10 cellular contexts compared by ENCODE assay signal in genomic region chr3:146142757-146143156, GRCh38. TPM values are rescaled to one million over a fixed set of nuclear protein-coding genes. Genes with fewer than 3 reads are reported as not detected.
DNase-seq lines count a peak whose midpoint lies in the region; ATAC-seq and TF ChIP-seq lines count a peak whose summit lies in the region.
"Had no signal": no experiment of that assay in that cellular context is flagged by ENCODE, and none has a peak within 500 bp of the region (broad histone marks: within the 10 kb centered on the region; RNA-seq: fewer than 3 reads in every experiment).

No MANE protein-coding gene starts in this region.

- POLR2A ChIA-PET in WTC11 (lab: Charles Lee): no interaction called here
- POLR2A ChIA-PET in activated CD4-positive, alpha-beta T cell treated with anti-CD3 and anti-CD28 coated beads for 36 hours (lab: Charles Lee): no interaction called here

- no peak overlapping the region for H3K4me3 ChIP-seq in AG10803 (ENCODE audit: low read length)

- peaks cover under 1% of the 10 kb centered on the region; the same call in 1 of the 2 replicates for H3K9me3 Mint-ChIP-seq in WTC11
- H3K9me3 Mint-ChIP-seq in nephron: no peaks in the 10 kb centered on the region
- no peaks in the 10 kb centered on the region for H3K9me3 Mint-ChIP-seq in activated CD4-positive, alpha-beta T cell treated with anti-CD3 and anti-CD28 coated beads for 36 hours (ENCODE audit: low read depth)
- H3K9me3 Mint-ChIP-seq: brain had no signal

- H3K4me3 Mint-ChIP-seq in WTC11 (no peak overlapping the region), nephron (peak overlapping the region; percentile 2 to 33 (median 28))
- no peak overlapping the region for H3K4me3 Mint-ChIP-seq in activated CD4-positive, alpha-beta T cell treated with anti-CD3 and anti-CD28 coated beads for 36 hours

- DNase-seq in AG10803 (ENCODE audit: low read depth): peak; percentile 43
- no peak for DNase-seq in WTC11 (ENCODE audit: low spot score)
- peak in 1 of 2 donors; percentile 29 for DNase-seq in foreskin keratinocyte
- no peak for DNase-seq in activated CD4-positive, alpha-beta T cell treated with anti-CD3 and anti-CD28 coated beads for 36 hours
- DNase-seq in stimulated activated CD4-positive, alpha-beta T cell treated with anti-CD3 and anti-CD28 coated beads, Interleukin-4, amount 100 ng/mL, for 24 hours: no peak

- H3K27me3 Mint-ChIP-seq in WTC11 (ENCODE audit: low read depth) (no peaks in the 10 kb centered on the region), nephron (ENCODE audit: low read depth) (no peaks in the 10 kb centered on the region)
- H3K27me3 Mint-ChIP-seq in activated CD4-positive, alpha-beta T cell treated with anti-CD3 and anti-CD28 coated beads for 36 hours: peaks cover 3% of the 10 kb centered on the region
- H3K27me3 Mint-ChIP-seq: brain had no signal

- intact Hi-C loops in activated CD4-positive, alpha-beta T cell treated with anti-CD3 and anti-CD28 coated beads for 36 hours (cut with DNase I, micrococcal nuclease): no loop called here

- H3K27ac ChIP-seq in foreskin keratinocyte: no peak overlapping the region
- H3K27ac ChIP-seq: neutrophil had no signal

- H3K4me1 Mint-ChIP-seq in WTC11 (peaks cover 25% of the 10 kb centered on the region), nephron (peaks cover 39% of the 10 kb centered on the region)
- no peaks in the 10 kb centered on the region for H3K4me1 Mint-ChIP-seq in activated CD4-positive, alpha-beta T cell treated with anti-CD3 and anti-CD28 coated beads for 36 hours

- H3K36me3 Mint-ChIP-seq in WTC11: no peaks in the 10 kb centered on the region; the same call in 1 of the 2 replicates
- H3K36me3 Mint-ChIP-seq in nephron (ENCODE audit: low read depth): peaks cover 5% of the 10 kb centered on the region
- no peaks in the 10 kb centered on the region for H3K36me3 Mint-ChIP-seq in activated CD4-positive, alpha-beta T cell treated with anti-CD3 and anti-CD28 coated beads for 36 hours (ENCODE audit: low read depth)

- H3K27me3 ChIP-seq in foreskin keratinocyte: no peaks in the 10 kb centered on the region
- H3K27me3 ChIP-seq: neutrophil had no signal

- CTCF ChIA-PET in WTC11 (lab: Charles Lee): interaction anchor here (1.0 to 1.3 kb wide), 2 partner anchors 46 to 77 kb away, joined by 4 read pairs; no protein-coding TSS in a partner anchor
- CTCF ChIA-PET in activated CD4-positive, alpha-beta T cell treated with anti-CD3 and anti-CD28 coated beads for 36 hours (lab: Charles Lee): no interaction called here

- peak; percentile 63 for ATAC-seq in WTC11
- ATAC-seq in foreskin keratinocyte: peak; percentile 67
- no peak for ATAC-seq in HG03196 (IDR thresholded peaks at IDR 0.05; ENCODE audit: unreplicated experiment)
- no peak for ATAC-seq in activated CD4-positive, alpha-beta T cell treated with anti-CD3 and anti-CD28 coated beads for 36 hours
- no peak for ATAC-seq in HG03175 (IDR thresholded peaks at IDR 0.05; ENCODE audit: unreplicated experiment)

- no peaks in the 10 kb centered on the region for H3K4me1 ChIP-seq in foreskin keratinocyte

- TF ChIP-seq CTCF in AG10803 (conservative IDR thresholded peaks at IDR 0.05; ENCODE audit: low read length) (no peak), WTC11 (IDR thresholded peaks at IDR 0.05) (no peak), foreskin keratinocyte (conservative IDR thresholded peaks at IDR 0.05) (no peak), nephron (IDR thresholded peaks at IDR 0.05; ENCODE audit: unreplicated experiment in 3 of 3) (no peak)

- H3K27ac Mint-ChIP-seq in WTC11 (0 out of 2 replicates have a peak overlapping the region, but pooled peaks have one; percentile 43), nephron (peak overlapping the region in 1 of 3 experiments; percentile 95)
- no peak overlapping the region for H3K27ac Mint-ChIP-seq in activated CD4-positive, alpha-beta T cell treated with anti-CD3 and anti-CD28 coated beads for 36 hours

TF ChIP-seq in WTC11, 78 proteins besides CTCF, POLR2A, EP300 and RAD21:
- TF ChIP-seq CREM (CRISPR knock-in tag; IDR thresholded peaks at IDR 0.05): no peak
- no peak for TF ChIP-seq GRHL2 (CRISPR knock-in tag; IDR thresholded peaks at IDR 0.05; ENCODE audit: insufficient replicate concordance, severe bottlenecking)
- no peak for TF ChIP-seq NR2C2 (CRISPR knock-in tag; IDR thresholded peaks at IDR 0.05)
- TF ChIP-seq TEAD1 (CRISPR knock-in tag; IDR thresholded peaks at IDR 0.05): no peak
- TF ChIP-seq RORB (CRISPR knock-in tag; IDR thresholded peaks at IDR 0.05): no peak
- TF ChIP-seq GABPB1 (CRISPR knock-in tag; IDR thresholded peaks at IDR 0.05): no peak
- no peak for TF ChIP-seq NFATC4 (CRISPR knock-in tag; IDR thresholded peaks at IDR 0.05)
- TF ChIP-seq, protein P1, sequence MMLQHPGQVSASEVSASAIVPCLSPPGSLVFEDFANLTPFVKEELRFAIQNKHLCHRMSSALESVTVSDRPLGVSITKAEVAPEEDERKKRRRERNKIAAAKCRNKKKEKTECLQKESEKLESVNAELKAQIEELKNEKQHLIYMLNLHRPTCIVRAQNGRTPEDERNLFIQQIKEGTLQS (CRISPR knock-in tag; conservative IDR thresholded peaks at IDR 0.05): no peak
- TF ChIP-seq, protein P2, sequence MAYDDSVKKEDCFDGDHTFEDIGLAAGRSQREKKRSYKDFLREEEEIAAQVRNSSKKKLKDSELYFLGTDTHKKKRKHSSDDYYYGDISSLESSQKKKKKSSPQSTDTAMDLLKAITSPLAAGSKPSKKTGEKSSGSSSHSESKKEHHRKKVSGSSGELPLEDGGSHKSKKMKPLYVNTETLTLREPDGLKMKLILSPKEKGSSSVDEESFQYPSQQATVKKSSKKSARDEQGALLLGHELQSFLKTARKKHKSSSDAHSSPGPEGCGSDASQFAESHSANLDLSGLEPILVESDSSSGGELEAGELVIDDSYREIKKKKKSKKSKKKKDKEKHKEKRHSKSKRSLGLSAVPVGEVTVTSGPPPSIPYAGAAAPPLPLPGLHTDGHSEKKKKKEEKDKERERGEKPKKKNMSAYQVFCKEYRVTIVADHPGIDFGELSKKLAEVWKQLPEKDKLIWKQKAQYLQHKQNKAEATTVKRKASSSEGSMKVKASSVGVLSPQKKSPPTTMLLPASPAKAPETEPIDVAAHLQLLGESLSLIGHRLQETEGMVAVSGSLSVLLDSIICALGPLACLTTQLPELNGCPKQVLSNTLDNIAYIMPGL (CRISPR knock-in tag; IDR thresholded peaks at IDR 0.05): no peak
- no peak for TF ChIP-seq OVOL2 (CRISPR knock-in tag; IDR thresholded peaks at IDR 0.05; ENCODE audit: borderline replicate concordance)
- TF ChIP-seq IRF2 (CRISPR knock-in tag; IDR thresholded peaks at IDR 0.05; ENCODE audit: borderline replicate concordance, low read depth): no peak

RNA-seq across cellular contexts. Expression of gene PLOD2, which starts 18.2 kb away (rescaled TPM):
- 36.6 to 40.7 TPM (median 39.3 TPM) in 3 replicates for total RNA-seq in WTC11 (2021)
- 13.5 and 22.9 TPM in 2 replicates for total RNA-seq in foreskin keratinocyte
- 4.6 and 9.1 TPM in 2 replicates for polyA plus RNA-seq in foreskin keratinocyte
- total RNA-seq in activated CD4-positive, alpha-beta T cell treated with anti-CD3 and anti-CD28 coated beads for 36 hours: 1 to 10 TPM; 1.1 to 1.3 TPM

Comparison
In these comparisons a context has a peak if more than half of its experiments do, and no peak if none do; other contexts are left out.
1. ATAC-seq: peak in WTC11 (single experiment) and foreskin keratinocyte (single experiment); none in HG03196 (single experiment), activated CD4-positive, alpha-beta T cell treated with anti-CD3 and anti-CD28 coated beads for 36 hours (single experiment) and HG03175 (single experiment).
2. H3K4me3 Mint-ChIP-seq: peak in nephron (3 of 3); none in WTC11 (single experiment) and activated CD4-positive, alpha-beta T cell treated with anti-CD3 and anti-CD28 coated beads for 36 hours (single experiment).